20 cellular contexts compared by ENCODE assay signal in genomic region chr12:87384226-87384625, GRCh38.
"Had no signal": no experiment of that assay in that cellular context is flagged by ENCODE, and none has a peak within 500 bp of the region (broad histone marks: within the 10 kb centered on the region; RNA-seq: fewer than 3 reads in every experiment).

No MANE protein-coding gene starts in this region.

- ATAC-seq: left lung; natural killer cell; right lobe of liver; stimulated activated naive B cell treated with anti-CD40 and anti-IgM and Interleukin-4, amounts not matched to agents 10 μg/mL and 1 μg/mL and 100 μg/mL, for 72 hours had no signal

- DNase-seq: dermis blood vessel endothelial cell; effector memory CD4-positive, alpha-beta T cell; kidney; left lung; mesenchymal stem cell; midbrain; natural killer cell; occipital lobe; ovary; posterior cingulate gyrus; right lobe of liver; stimulated activated CD4-positive, alpha-beta T cell treated with anti-CD3 and anti-CD28 coated beads, Interleukin-15, amount 100 ng/mL, for 24 hours; stimulated activated CD4-positive, alpha-beta T cell treated with anti-CD3 and anti-CD28 coated beads, Interleukin-2, amount 100 ng/mL, for 48 hours; stimulated activated naive B cell treated with anti-CD40 and anti-IgM and Interleukin-4, amounts not matched to agents 10 μg/mL and 1 μg/mL and 100 μg/mL, for 72 hours had no signal

- H3K9me3 ChIP-seq: esophagus muscularis mucosa, left lung, ovary, right lobe of liver, thoracic aorta, tibial nerve, vagina had no signal

- H3K4me3 ChIP-seq: coronary artery, esophagus muscularis mucosa, left lung, ovary, right lobe of liver, thoracic aorta, tibial nerve, vagina had no signal

- H3K4me1 ChIP-seq: esophagus muscularis mucosa, foreskin keratinocyte, left lung, right lobe of liver, vagina had no signal

- H3K36me3 ChIP-seq: esophagus muscularis mucosa, left lung, ovary, right lobe of liver, thoracic aorta, tibial nerve, vagina had no signal
